In genomic region chr17:49708515-49709161, GRCh38 we compare ENCODE assay signal across 8 cellular contexts. TPM values are rescaled to one million over a fixed set of nuclear protein-coding genes. Genes with fewer than 3 reads are reported as not detected.
DNase-seq lines count a peak whose midpoint lies in the region; ATAC-seq and TF ChIP-seq lines count a peak whose summit lies in the region.

No MANE protein-coding gene starts in this region.

- peaks cover 32% of the 10 kb centered on the region for H3K79me2 ChIP-seq in Loucy (ENCODE audit: insufficient read depth, low read length)

- no peak overlapping the region for H2AFZ ChIP-seq in Loucy (ENCODE audit: low read length)

- no peaks in the 10 kb centered on the region for H3K9me2 ChIP-seq in Loucy (replicated peaks; ENCODE audit: low read depth, low read length)

- peak overlapping the region; percentile 73 to 97 (median 89) for H3K27ac ChIP-seq in body of pancreas
- no peak overlapping the region for H3K27ac ChIP-seq in mesodermal cell (ENCODE audit: low read depth, low read length, severe bottlenecking)

- 0 out of 2 replicates have a peak, but pooled peaks have one; percentile 9 for TF ChIP-seq CTCF in Loucy (conservative IDR thresholded peaks at IDR 0.05; ENCODE audit: low read length)
- no peak for TF ChIP-seq CTCF in body of pancreas (IDR thresholded peaks at IDR 0.05)

- ATAC-seq in body of pancreas, result no peak
- ATAC-seq in HG03565 (IDR thresholded peaks at IDR 0.05; ENCODE audit: unreplicated experiment), result no peak

- 54 to 70% methylated on average over 11 to 14 of the region's 14 CpGs for WGBS in body of pancreas, 2 donors
- WGBS in mesodermal cell (ENCODE audit: insufficient coverage in 2 of 2), 2 experiments, result 63 to 83% methylated on average over 9 to 12 of the region's 14 CpGs

- H4K20me1 ChIP-seq in Loucy (ENCODE audit: insufficient read depth, low read length, poor library complexity, severe bottlenecking), result peaks cover 3% of the 10 kb centered on the region

- DNase-seq in DMS53 treated with DMSO at 0.1 percent for 48 hours (lab: John Stamatoyannopoulos, UW; ENCODE audit: unreplicated experiment) (peak; percentile 67), body of pancreas (no peak), NCI-H128 (lab: John Stamatoyannopoulos, UW; ENCODE audit: unreplicated experiment) (no peak), NCI-H187 treated with DMSO at 0.1 percent for 48 hours (lab: John Stamatoyannopoulos, UW) (no peak), NCI-H446 treated with DMSO at 0.1 percent for 48 hours (lab: John Stamatoyannopoulos, UW) (no peak)

- H3K4me3 ChIP-seq in Loucy (ENCODE audit: low read length, poor library complexity, severe bottlenecking), result no peak overlapping the region
- H3K4me3 ChIP-seq in body of pancreas, result no peak overlapping the region
- peak overlapping the region; percentile 93 for H3K4me3 ChIP-seq in mesodermal cell (ENCODE audit: extremely low read depth, insufficient read depth, low read length, poor library complexity, severe bottlenecking)

- peaks cover 8% of the 10 kb centered on the region; the same call in 1 of the 2 replicates for H3F3A ChIP-seq in Loucy (ENCODE audit: low read depth)

- H3K4me1 ChIP-seq in Loucy (ENCODE audit: insufficient read depth, low read length, poor library complexity, severe bottlenecking), result peaks cover 11% of the 10 kb centered on the region
- peaks cover 26% of the 10 kb centered on the region for H3K4me1 ChIP-seq in body of pancreas
- H3K4me1 ChIP-seq in mesodermal cell (ENCODE audit: control insufficient read depth, insufficient read depth, low read length, poor library complexity, severe bottlenecking), result no peaks in the 10 kb centered on the region

- H3K9ac ChIP-seq in Loucy (ENCODE audit: low read depth, low read length, poor library complexity, severe bottlenecking), result no peak overlapping the region

- no peak overlapping the region for H3K4me2 ChIP-seq in Loucy (ENCODE audit: low read depth, low read length, poor library complexity, severe bottlenecking)

- no peak for TF ChIP-seq POLR2A in body of pancreas (IDR thresholded peaks at IDR 0.05)

- intact Hi-C loops in body of pancreas (cut with DNase I), result no loop called here

- H3K36me3 ChIP-seq in Loucy (ENCODE audit: insufficient read depth, low read length), result peaks cover 54% of the 10 kb centered on the region
- H3K36me3 ChIP-seq in body of pancreas (replicated peaks in 1 of 2; ENCODE audit: insufficient read depth in 1 of 2, low read depth in 2 of 2), result peaks cover 8 to 12% of the 10 kb centered on the region in 2 donors
- peaks cover 36% of the 10 kb centered on the region for H3K36me3 ChIP-seq in mesodermal cell (ENCODE audit: control insufficient read depth, insufficient read depth, low read length)

- H3K9me3 ChIP-seq in Loucy (ENCODE audit: insufficient read depth, low read depth, low read length), result no peaks in the 10 kb centered on the region
- no peaks in the 10 kb centered on the region for H3K9me3 ChIP-seq in body of pancreas
- H3K9me3 ChIP-seq in mesodermal cell (ENCODE audit: control insufficient read depth, low read length), result no peaks in the 10 kb centered on the region

- H3K27me3 ChIP-seq in Loucy (ENCODE audit: insufficient read depth, low read length, poor library complexity, severe bottlenecking), result no peaks in the 10 kb centered on the region
- no peaks in the 10 kb centered on the region for H3K27me3 ChIP-seq in body of pancreas

RNA-seq across cellular contexts. Expression of gene SLC35B1, which starts 0.9 kb away (rescaled TPM):
- 10 to 100 TPM; 30.3 to 36.6 TPM for total RNA-seq in body of pancreas
- polyA plus RNA-seq in mesodermal cell (2013, experiment 1 of 2), result 71.5 TPM
- polyA plus RNA-seq in mesodermal cell (2013, experiment 2 of 2), result 63.3 TPM

RNA-seq across cellular contexts. Expression of gene SPOP, which starts 30.7 kb away (rescaled TPM):
- total RNA-seq in body of pancreas, result 10 to 100 TPM; 42.3 to 57.4 TPM
- polyA plus RNA-seq in mesodermal cell (2013, experiment 1 of 2), result 25.6 TPM
- polyA plus RNA-seq in mesodermal cell (2013, experiment 2 of 2), result 24.1 TPM

RNA-seq across cellular contexts. Expression of gene FAM117A, which starts 55.3 kb away (rescaled TPM):
- total RNA-seq in body of pancreas, result 10 to 100 TPM in 1 of 2 donors, 1 to 10 TPM in 1; 4.3 to 11.7 TPM
- polyA plus RNA-seq in mesodermal cell (2013, experiment 1 of 2), result 15.3 TPM
- polyA plus RNA-seq in mesodermal cell (2013, experiment 2 of 2), result 11.0 TPM
